Comparison of ENCODE assay signal across 14 cellular contexts in the genomic region with DNA sequence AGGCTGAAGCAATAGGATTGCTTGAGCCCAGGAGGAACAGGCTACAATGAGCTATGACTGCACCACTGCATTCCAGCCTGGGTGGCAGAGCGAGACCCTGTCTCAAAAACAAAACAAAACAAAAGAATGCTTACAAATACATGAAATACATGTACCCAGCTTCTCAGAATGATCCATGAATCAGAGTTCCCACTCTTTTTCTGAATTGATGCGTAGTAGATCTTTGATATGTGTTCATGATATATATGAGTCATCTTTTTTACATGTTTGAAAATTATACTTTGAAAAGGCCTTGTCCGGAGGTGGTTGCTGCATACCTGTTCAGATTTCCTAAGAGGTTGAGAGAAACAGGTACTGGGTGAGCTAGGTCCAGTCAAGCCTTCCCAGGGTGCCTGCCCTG. TPM values are rescaled to one million over a fixed set of nuclear protein-coding genes. Genes with fewer than 3 reads are reported as not detected.
"Had no signal": no experiment of that assay in that cellular context is flagged by ENCODE, and none has a peak within 500 bp of the region (broad histone marks: within the 10 kb centered on the region; RNA-seq: fewer than 3 reads in every experiment).

No MANE protein-coding gene starts in this region.

RNA-seq across cellular contexts. Expression of gene SPDYE2, which starts 25.3 kb away (rescaled TPM):
- total RNA-seq: activated naive CD4-positive, alpha-beta T cell treated with anti-CD3 and anti-CD28 coated beads for 36 hours; activated naive CD8-positive, alpha-beta T cell treated with anti-CD3 and anti-CD28 coated beads for 36 hours; activated T-helper 1 cell treated with anti-CD3 and anti-CD28 coated beads, Interleukin-12 subunit alpha, Interleukin-12 subunit beta, Interleukin-2, Interleukin-4 antibody, amounts not matched to agents 30 ng/mL and 10 ng/mL and 1 ng/mL, durations not matched to agents 14 hours and 24 hours and 36 hours; activated T-helper 2 cell treated with anti-CD3 and anti-CD28 coated beads, Interferon-gamma antibody, Interleukin-2, Interleukin-4, amounts not matched to agents 10 μg/mL and 5 μg/mL and 100 μg/mL, durations not matched to agents 14 hours and 24 hours and 36 hours; aorta; ascending aorta; astrocyte; body of pancreas; breast epithelium; bronchial epithelial cell; cardiac muscle cell; cardiac septum; cerebellum; chondrocyte had no signal
